Comparison of ENCODE assay signal across 1 cellular context in the genomic region with DNA sequence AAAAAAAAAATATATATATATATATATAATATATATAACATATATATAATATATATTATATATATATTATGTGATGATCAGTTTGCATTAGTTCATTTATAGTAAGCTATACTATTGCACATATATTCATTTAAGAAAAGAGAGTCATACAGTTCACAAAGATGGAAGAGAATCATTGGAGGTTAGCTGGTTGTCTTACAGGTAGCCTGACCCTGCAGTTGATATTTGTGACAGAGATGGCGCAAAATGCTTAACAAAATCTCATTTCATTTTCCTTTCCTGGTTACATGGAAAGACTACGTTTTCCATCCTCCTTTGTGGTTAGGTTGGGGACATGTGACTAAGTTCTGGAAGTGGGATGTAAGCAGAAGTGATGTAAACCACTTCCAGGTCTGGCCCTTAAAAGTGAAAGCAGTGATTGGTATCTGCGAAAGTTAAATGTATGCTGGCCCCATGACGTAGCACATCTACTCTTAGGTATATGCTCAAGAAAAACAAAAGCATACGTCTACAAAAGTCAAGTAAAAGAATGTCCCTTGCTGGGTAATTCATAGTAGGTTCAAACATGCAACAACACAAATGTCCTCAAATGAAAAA.
TF ChIP-seq lines count a peak whose summit lies in the region.

No MANE protein-coding gene starts in this region.

TF ChIP-seq in H1, 55 proteins besides CTCF, POLR2A, EP300 and RAD21 (continued from another document):
- TF ChIP-seq, protein P1, sequence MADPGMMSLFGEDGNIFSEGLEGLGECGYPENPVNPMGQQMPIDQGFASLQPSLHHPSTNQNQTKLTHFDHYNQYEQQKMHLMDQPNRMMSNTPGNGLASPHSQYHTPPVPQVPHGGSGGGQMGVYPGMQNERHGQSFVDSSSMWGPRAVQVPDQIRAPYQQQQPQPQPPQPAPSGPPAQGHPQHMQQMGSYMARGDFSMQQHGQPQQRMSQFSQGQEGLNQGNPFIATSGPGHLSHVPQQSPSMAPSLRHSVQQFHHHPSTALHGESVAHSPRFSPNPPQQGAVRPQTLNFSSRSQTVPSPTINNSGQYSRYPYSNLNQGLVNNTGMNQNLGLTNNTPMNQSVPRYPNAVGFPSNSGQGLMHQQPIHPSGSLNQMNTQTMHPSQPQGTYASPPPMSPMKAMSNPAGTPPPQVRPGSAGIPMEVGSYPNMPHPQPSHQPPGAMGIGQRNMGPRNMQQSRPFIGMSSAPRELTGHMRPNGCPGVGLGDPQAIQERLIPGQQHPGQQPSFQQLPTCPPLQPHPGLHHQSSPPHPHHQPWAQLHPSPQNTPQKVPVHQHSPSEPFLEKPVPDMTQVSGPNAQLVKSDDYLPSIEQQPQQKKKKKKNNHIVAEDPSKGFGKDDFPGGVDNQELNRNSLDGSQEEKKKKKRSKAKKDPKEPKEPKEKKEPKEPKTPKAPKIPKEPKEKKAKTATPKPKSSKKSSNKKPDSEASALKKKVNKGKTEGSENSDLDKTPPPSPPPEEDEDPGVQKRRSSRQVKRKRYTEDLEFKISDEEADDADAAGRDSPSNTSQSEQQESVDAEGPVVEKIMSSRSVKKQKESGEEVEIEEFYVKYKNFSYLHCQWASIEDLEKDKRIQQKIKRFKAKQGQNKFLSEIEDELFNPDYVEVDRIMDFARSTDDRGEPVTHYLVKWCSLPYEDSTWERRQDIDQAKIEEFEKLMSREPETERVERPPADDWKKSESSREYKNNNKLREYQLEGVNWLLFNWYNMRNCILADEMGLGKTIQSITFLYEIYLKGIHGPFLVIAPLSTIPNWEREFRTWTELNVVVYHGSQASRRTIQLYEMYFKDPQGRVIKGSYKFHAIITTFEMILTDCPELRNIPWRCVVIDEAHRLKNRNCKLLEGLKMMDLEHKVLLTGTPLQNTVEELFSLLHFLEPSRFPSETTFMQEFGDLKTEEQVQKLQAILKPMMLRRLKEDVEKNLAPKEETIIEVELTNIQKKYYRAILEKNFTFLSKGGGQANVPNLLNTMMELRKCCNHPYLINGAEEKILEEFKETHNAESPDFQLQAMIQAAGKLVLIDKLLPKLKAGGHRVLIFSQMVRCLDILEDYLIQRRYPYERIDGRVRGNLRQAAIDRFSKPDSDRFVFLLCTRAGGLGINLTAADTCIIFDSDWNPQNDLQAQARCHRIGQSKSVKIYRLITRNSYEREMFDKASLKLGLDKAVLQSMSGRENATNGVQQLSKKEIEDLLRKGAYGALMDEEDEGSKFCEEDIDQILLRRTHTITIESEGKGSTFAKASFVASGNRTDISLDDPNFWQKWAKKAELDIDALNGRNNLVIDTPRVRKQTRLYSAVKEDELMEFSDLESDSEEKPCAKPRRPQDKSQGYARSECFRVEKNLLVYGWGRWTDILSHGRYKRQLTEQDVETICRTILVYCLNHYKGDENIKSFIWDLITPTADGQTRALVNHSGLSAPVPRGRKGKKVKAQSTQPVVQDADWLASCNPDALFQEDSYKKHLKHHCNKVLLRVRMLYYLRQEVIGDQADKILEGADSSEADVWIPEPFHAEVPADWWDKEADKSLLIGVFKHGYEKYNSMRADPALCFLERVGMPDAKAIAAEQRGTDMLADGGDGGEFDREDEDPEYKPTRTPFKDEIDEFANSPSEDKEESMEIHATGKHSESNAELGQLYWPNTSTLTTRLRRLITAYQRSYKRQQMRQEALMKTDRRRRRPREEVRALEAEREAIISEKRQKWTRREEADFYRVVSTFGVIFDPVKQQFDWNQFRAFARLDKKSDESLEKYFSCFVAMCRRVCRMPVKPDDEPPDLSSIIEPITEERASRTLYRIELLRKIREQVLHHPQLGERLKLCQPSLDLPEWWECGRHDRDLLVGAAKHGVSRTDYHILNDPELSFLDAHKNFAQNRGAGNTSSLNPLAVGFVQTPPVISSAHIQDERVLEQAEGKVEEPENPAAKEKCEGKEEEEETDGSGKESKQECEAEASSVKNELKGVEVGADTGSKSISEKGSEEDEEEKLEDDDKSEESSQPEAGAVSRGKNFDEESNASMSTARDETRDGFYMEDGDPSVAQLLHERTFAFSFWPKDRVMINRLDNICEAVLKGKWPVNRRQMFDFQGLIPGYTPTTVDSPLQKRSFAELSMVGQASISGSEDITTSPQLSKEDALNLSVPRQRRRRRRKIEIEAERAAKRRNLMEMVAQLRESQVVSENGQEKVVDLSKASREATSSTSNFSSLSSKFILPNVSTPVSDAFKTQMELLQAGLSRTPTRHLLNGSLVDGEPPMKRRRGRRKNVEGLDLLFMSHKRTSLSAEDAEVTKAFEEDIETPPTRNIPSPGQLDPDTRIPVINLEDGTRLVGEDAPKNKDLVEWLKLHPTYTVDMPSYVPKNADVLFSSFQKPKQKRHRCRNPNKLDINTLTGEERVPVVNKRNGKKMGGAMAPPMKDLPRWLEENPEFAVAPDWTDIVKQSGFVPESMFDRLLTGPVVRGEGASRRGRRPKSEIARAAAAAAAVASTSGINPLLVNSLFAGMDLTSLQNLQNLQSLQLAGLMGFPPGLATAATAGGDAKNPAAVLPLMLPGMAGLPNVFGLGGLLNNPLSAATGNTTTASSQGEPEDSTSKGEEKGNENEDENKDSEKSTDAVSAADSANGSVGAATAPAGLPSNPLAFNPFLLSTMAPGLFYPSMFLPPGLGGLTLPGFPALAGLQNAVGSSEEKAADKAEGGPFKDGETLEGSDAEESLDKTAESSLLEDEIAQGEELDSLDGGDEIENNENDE (IDR thresholded peaks at IDR 0.05; ENCODE audit: insufficient replicate concordance, low read length), result no peak
- TF ChIP-seq JUND (IDR thresholded peaks at IDR 0.05; ENCODE audit: low read length), result no peak
- TF ChIP-seq, protein P2, sequence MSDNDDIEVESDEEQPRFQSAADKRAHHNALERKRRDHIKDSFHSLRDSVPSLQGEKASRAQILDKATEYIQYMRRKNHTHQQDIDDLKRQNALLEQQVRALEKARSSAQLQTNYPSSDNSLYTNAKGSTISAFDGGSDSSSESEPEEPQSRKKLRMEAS (IDR thresholded peaks at IDR 0.05), result no peak
- no peak for TF ChIP-seq PHF8 (conservative IDR thresholded peaks at IDR 0.05; ENCODE audit: low read depth, low read length)
- no peak for TF ChIP-seq FOSL1 (IDR thresholded peaks at IDR 0.05; ENCODE audit: insufficient read depth, low read depth, low read length)
- TF ChIP-seq, protein P3, sequence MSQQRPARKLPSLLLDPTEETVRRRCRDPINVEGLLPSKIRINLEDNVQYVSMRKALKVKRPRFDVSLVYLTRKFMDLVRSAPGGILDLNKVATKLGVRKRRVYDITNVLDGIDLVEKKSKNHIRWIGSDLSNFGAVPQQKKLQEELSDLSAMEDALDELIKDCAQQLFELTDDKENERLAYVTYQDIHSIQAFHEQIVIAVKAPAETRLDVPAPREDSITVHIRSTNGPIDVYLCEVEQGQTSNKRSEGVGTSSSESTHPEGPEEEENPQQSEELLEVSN (IDR thresholded peaks at IDR 0.05), result no peak
- TF ChIP-seq BACH1 (IDR thresholded peaks at IDR 0.05; ENCODE audit: low read length), result no peak
- no peak for TF ChIP-seq KDM5A (IDR thresholded peaks at IDR 0.05; ENCODE audit: low read length)
- no peak for TF ChIP-seq TCF12 (IDR thresholded peaks at IDR 0.05; ENCODE audit: low read depth, low read length)
- TF ChIP-seq, protein P4, sequence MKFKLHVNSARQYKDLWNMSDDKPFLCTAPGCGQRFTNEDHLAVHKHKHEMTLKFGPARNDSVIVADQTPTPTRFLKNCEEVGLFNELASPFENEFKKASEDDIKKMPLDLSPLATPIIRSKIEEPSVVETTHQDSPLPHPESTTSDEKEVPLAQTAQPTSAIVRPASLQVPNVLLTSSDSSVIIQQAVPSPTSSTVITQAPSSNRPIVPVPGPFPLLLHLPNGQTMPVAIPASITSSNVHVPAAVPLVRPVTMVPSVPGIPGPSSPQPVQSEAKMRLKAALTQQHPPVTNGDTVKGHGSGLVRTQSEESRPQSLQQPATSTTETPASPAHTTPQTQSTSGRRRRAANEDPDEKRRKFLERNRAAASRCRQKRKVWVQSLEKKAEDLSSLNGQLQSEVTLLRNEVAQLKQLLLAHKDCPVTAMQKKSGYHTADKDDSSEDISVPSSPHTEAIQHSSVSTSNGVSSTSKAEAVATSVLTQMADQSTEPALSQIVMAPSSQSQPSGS (IDR thresholded peaks at IDR 0.05; ENCODE audit: low read length), result no peak
- no peak for TF ChIP-seq CREB1 (IDR thresholded peaks at IDR 0.05)
- TF ChIP-seq RXRA (IDR thresholded peaks at IDR 0.05; ENCODE audit: insufficient read depth, low read depth, low read length), result no peak
- no peak for TF ChIP-seq TEAD4 (IDR thresholded peaks at IDR 0.05; ENCODE audit: low read depth, low read length)
- TF ChIP-seq MAFK (IDR thresholded peaks at IDR 0.05; ENCODE audit: low read depth, low read length), result no peak
- TF ChIP-seq TAF1 (IDR thresholded peaks at IDR 0.05; ENCODE audit: low read depth, low read length), result no peak
- no peak for TF ChIP-seq SIN3A (conservative IDR thresholded peaks at IDR 0.05 in 1 of 2, IDR thresholded peaks at IDR 0.05 in 1 of 2; ENCODE audit: low read depth in 1 of 2, low read length in 2 of 2)
- TF ChIP-seq, protein P5, sequence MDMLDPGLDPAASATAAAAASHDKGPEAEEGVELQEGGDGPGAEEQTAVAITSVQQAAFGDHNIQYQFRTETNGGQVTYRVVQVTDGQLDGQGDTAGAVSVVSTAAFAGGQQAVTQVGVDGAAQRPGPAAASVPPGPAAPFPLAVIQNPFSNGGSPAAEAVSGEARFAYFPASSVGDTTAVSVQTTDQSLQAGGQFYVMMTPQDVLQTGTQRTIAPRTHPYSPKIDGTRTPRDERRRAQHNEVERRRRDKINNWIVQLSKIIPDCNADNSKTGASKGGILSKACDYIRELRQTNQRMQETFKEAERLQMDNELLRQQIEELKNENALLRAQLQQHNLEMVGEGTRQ (IDR thresholded peaks at IDR 0.05; ENCODE audit: low read length), result no peak
- no peak for TF ChIP-seq CTBP2 (IDR thresholded peaks at IDR 0.05; ENCODE audit: borderline replicate concordance, insufficient read depth, insufficient read length, low read length)
